8 cellular contexts compared by ENCODE assay signal in genomic region chr11:117097567-117098268, GRCh38. TPM values are rescaled to one million over a fixed set of nuclear protein-coding genes. Genes with fewer than 3 reads are reported as not detected.
A peak's percentile ranks its signal among the peaks of the same experiment; 100 is the strongest.
DNase-seq lines count a peak whose midpoint lies in the region; ATAC-seq and TF ChIP-seq lines count a peak whose summit lies in the region.

No MANE protein-coding gene starts in this region.

- peak overlapping the region; percentile 73 for H3K4me2 ChIP-seq in DND-41 (ENCODE audit: insufficient read depth, low read length)

- peaks cover 32% of the 10 kb centered on the region for H3K4me1 ChIP-seq in DND-41 (ENCODE audit: insufficient read depth, low read length)
- peaks cover 32% of the 10 kb centered on the region for H3K4me1 ChIP-seq in HUES48 (ENCODE audit: control insufficient read depth, insufficient read depth, low read length)
- peaks cover 34% of the 10 kb centered on the region for H3K4me1 ChIP-seq in mesodermal cell (ENCODE audit: control insufficient read depth, insufficient read depth, low read length, poor library complexity, severe bottlenecking)
- H3K4me1 ChIP-seq in subcutaneous abdominal adipose tissue (ENCODE audit: control insufficient read depth in 5 of 5, insufficient read depth in 5 of 5, low read length in 5 of 5): peaks cover 7 to 54% (median 49%) of the 10 kb centered on the region in 5 donors

- ATAC-seq in DND-41 (ENCODE audit: insufficient read depth, low read depth) (peak; percentile 62), GM21423 (IDR thresholded peaks at IDR 0.05; ENCODE audit: unreplicated experiment) (peak; percentile 20)

- peaks cover 6% of the 10 kb centered on the region; the same call in 1 of the 2 replicates for H4K20me1 ChIP-seq in DND-41 (ENCODE audit: insufficient read depth, low read length)

- H3K4me3 ChIP-seq in DND-41 (ENCODE audit: low read depth in 1 of 2, low read length in 2 of 2): peak overlapping the region; percentile 59 to 85; a peak in 3 of 4 replicates
- H3K4me3 ChIP-seq in HUES48 (ENCODE audit: low read depth, low read length): peak overlapping the region; percentile 98
- peak overlapping the region; percentile 84 for H3K4me3 ChIP-seq in mesodermal cell (ENCODE audit: extremely low read depth, insufficient read depth, low read length, poor library complexity, severe bottlenecking)
- H3K4me3 ChIP-seq in subcutaneous abdominal adipose tissue (ENCODE audit: low read depth in 1 of 5, low read length in 5 of 5): peak overlapping the region; percentile 86 to 95 (median 89)

- no peaks in the 10 kb centered on the region for H3K9me3 ChIP-seq in DND-41 (ENCODE audit: insufficient read depth, low read length, severe bottlenecking)
- no peaks in the 10 kb centered on the region for H3K9me3 ChIP-seq in HUES48 (ENCODE audit: control insufficient read depth, insufficient read depth, low read length)
- no peaks in the 10 kb centered on the region for H3K9me3 ChIP-seq in mesodermal cell (ENCODE audit: control insufficient read depth, low read length)
- H3K9me3 ChIP-seq in subcutaneous abdominal adipose tissue (ENCODE audit: control insufficient read depth in 5 of 5, low read length in 5 of 5): no peaks in the 10 kb centered on the region

- H3K27me3 ChIP-seq in DND-41 (ENCODE audit: insufficient read depth, low read length, poor library complexity) (no peaks in the 10 kb centered on the region), HUES48 (ENCODE audit: control insufficient read depth, insufficient read depth, low read length) (no peaks in the 10 kb centered on the region), subcutaneous abdominal adipose tissue (ENCODE audit: control insufficient read depth in 5 of 5, insufficient read depth in 4 of 5, low read length in 5 of 5) (no peaks in the 10 kb centered on the region)

- H2AFZ ChIP-seq in DND-41 (ENCODE audit: low read depth, low read length): peak overlapping the region; percentile 87

- H3K36me3 ChIP-seq in DND-41 (ENCODE audit: insufficient read depth, low read length) (no peaks in the 10 kb centered on the region), HUES48 (ENCODE audit: control insufficient read depth, insufficient read depth, low read length) (no peaks in the 10 kb centered on the region), mesodermal cell (ENCODE audit: control insufficient read depth, insufficient read depth, low read length) (no peaks in the 10 kb centered on the region), subcutaneous abdominal adipose tissue (ENCODE audit: control insufficient read depth in 5 of 5, insufficient read depth in 5 of 5, low read length in 5 of 5) (no peaks in the 10 kb centered on the region)

- H3K27ac ChIP-seq in DND-41 (ENCODE audit: low read length) (peak overlapping the region; percentile 74), HUES48 (ENCODE audit: low read depth, low read length) (peak overlapping the region; percentile 87), mesodermal cell (ENCODE audit: low read depth, low read length, severe bottlenecking) (peak overlapping the region; percentile 83), subcutaneous abdominal adipose tissue (ENCODE audit: low read depth, low read length) (peak overlapping the region; percentile 85)

- 0 to 1% methylated on average over 30 to 47 of the region's 62 CpGs for WGBS in mesodermal cell (ENCODE audit: insufficient coverage in 2 of 2), 2 experiments

- TF ChIP-seq CTCF in DND-41 (IDR thresholded peaks at IDR 0.05; ENCODE audit: borderline replicate concordance, extremely low read depth, low read length, poor library complexity, severe bottlenecking): no peak

- H3K79me2 ChIP-seq in DND-41 (ENCODE audit: insufficient read depth, low read length): peaks cover 54% of the 10 kb centered on the region

- DNase-seq in DND-41 (peak; percentile 56), foreskin melanocyte (no peak)
- DNase-seq in activated CD4-positive, alpha-beta T cell treated with anti-CD3 and anti-CD28 coated beads for 48 hours: peak; percentile 48
- DNase-seq in effector CD8-positive, alpha-beta T cell (lab: John Stamatoyannopoulos, UW): peak; percentile 25

- H3K9ac ChIP-seq in DND-41 (ENCODE audit: low read depth, low read length) (peak overlapping the region; percentile 87), HUES48 (ENCODE audit: low read depth, low read length) (peak overlapping the region; percentile 77), subcutaneous abdominal adipose tissue (ENCODE audit: low read length in 5 of 5) (peak overlapping the region; percentile 77 to 96 (median 94))

RNA-seq across cellular contexts. Expression of gene SIK3, which starts 0.5 kb away (rescaled TPM):
- 12.7 TPM for polyA plus RNA-seq in mesodermal cell (2013, experiment 1 of 2)
- polyA plus RNA-seq in mesodermal cell (2013, experiment 2 of 2): 12.5 TPM

RNA-seq across cellular contexts. Expression of gene PAFAH1B2, which starts 46.4 kb away (rescaled TPM):
- 65.6 TPM for polyA plus RNA-seq in mesodermal cell (2013, experiment 1 of 2)
- 65.0 TPM for polyA plus RNA-seq in mesodermal cell (2013, experiment 2 of 2)
